1 cellular context compared by ENCODE assay signal in the genomic region with DNA sequence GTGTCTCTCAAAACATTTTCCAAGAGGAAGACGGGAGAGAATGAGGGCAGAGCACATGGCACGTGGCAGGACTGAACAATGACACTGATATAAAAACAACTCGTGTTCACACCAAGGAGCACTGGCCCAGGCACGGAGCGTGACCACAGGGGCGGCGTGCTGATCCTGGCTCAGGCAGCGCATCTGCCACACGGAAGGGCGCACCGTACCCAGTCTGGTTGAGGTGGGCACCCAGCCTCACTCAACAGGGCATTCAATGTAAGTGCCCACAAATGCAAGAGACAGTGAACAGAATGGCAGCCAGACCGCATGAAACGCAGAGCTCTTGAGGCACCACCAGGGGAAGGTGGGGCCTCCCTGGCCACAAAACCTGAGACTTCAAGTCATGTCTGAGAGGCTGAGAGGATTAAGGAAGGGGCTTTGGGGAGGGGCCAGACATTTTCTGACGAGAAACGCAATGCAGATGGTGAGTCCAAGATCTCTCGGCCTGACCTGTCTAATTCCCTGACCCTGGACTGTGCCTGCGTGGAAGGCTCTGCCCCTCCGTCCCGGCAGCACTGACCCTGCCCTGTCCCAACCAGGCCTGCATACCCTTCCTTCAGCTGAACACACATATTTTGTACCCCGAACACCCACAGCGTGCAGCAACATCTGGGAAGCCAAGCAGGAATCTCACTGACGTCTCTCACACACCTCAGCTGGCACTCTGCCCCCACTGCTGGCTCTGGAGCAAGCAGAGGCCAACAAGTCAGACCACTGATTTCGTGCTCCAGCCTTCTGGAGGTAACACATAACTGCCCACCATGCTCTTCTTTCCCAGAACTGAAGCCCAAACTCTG.
TF ChIP-seq lines count a peak whose summit lies in the region.

No MANE protein-coding gene starts in this region.

TF ChIP-seq in GM23338, 12 proteins besides CTCF, POLR2A, EP300 and RAD21 (continued from another document):
- TF ChIP-seq, protein P1, sequence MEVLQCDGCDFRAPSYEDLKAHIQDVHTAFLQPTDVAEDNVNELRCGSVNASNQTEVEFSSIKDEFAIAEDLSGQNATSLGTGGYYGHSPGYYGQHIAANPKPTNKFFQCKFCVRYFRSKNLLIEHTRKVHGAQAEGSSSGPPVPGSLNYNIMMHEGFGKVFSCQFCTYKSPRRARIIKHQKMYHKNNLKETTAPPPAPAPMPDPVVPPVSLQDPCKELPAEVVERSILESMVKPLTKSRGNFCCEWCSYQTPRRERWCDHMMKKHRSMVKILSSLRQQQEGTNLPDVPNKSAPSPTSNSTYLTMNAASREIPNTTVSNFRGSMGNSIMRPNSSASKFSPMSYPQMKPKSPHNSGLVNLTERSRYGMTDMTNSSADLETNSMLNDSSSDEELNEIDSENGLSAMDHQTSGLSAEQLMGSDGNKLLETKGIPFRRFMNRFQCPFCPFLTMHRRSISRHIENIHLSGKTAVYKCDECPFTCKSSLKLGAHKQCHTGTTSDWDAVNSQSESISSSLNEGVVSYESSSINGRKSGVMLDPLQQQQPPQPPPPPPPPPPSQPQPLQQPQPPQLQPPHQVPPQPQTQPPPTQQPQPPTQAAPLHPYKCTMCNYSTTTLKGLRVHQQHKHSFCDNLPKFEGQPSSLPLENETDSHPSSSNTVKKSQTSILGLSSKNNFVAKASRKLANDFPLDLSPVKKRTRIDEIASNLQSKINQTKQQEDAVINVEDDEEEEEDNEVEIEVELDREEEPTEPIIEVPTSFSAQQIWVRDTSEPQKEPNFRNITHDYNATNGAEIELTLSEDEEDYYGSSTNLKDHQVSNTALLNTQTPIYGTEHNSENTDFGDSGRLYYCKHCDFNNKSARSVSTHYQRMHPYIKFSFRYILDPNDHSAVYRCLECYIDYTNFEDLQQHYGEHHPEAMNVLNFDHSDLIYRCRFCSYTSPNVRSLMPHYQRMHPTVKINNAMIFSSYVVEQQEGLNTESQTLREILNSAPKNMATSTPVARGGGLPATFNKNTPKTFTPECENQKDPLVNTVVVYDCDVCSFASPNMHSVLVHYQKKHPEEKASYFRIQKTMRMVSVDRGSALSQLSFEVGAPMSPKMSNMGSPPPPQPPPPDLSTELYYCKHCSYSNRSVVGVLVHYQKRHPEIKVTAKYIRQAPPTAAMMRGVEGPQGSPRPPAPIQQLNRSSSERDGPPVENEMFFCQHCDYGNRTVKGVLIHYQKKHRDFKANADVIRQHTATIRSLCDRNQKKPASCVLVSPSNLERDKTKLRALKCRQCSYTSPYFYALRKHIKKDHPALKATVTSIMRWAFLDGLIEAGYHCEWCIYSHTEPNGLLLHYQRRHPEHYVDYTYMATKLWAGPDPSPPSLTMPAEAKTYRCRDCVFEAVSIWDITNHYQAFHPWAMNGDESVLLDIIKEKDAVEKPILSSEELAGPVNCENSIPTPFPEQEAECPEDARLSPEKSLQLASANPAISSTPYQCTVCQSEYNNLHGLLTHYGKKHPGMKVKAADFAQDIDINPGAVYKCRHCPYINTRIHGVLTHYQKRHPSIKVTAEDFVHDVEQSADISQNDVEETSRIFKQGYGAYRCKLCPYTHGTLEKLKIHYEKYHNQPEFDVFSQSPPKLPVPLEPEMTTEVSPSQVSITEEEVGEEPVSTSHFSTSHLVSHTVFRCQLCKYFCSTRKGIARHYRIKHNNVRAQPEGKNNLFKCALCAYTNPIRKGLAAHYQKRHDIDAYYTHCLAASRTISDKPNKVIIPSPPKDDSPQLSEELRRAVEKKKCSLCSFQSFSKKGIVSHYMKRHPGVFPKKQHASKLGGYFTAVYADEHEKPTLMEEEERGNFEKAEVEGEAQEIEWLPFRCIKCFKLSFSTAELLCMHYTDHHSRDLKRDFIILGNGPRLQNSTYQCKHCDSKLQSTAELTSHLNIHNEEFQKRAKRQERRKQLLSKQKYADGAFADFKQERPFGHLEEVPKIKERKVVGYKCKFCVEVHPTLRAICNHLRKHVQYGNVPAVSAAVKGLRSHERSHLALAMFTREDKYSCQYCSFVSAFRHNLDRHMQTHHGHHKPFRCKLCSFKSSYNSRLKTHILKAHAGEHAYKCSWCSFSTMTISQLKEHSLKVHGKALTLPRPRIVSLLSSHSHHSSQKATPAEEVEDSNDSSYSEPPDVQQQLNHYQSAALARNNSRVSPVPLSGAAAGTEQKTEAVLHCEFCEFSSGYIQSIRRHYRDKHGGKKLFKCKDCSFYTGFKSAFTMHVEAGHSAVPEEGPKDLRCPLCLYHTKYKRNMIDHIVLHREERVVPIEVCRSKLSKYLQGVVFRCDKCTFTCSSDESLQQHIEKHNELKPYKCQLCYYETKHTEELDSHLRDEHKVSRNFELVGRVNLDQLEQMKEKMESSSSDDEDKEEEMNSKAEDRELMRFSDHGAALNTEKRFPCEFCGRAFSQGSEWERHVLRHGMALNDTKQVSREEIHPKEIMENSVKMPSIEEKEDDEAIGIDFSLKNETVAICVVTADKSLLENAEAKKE (CRISPR knock-in tag; IDR thresholded peaks at IDR 0.05) = no peak
- TF ChIP-seq, protein P2, sequence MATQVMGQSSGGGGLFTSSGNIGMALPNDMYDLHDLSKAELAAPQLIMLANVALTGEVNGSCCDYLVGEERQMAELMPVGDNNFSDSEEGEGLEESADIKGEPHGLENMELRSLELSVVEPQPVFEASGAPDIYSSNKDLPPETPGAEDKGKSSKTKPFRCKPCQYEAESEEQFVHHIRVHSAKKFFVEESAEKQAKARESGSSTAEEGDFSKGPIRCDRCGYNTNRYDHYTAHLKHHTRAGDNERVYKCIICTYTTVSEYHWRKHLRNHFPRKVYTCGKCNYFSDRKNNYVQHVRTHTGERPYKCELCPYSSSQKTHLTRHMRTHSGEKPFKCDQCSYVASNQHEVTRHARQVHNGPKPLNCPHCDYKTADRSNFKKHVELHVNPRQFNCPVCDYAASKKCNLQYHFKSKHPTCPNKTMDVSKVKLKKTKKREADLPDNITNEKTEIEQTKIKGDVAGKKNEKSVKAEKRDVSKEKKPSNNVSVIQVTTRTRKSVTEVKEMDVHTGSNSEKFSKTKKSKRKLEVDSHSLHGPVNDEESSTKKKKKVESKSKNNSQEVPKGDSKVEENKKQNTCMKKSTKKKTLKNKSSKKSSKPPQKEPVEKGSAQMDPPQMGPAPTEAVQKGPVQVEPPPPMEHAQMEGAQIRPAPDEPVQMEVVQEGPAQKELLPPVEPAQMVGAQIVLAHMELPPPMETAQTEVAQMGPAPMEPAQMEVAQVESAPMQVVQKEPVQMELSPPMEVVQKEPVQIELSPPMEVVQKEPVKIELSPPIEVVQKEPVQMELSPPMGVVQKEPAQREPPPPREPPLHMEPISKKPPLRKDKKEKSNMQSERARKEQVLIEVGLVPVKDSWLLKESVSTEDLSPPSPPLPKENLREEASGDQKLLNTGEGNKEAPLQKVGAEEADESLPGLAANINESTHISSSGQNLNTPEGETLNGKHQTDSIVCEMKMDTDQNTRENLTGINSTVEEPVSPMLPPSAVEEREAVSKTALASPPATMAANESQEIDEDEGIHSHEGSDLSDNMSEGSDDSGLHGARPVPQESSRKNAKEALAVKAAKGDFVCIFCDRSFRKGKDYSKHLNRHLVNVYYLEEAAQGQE (IDR thresholded peaks at IDR 0.05; ENCODE audit: unreplicated experiment) = no peak
- TF ChIP-seq, protein P3, sequence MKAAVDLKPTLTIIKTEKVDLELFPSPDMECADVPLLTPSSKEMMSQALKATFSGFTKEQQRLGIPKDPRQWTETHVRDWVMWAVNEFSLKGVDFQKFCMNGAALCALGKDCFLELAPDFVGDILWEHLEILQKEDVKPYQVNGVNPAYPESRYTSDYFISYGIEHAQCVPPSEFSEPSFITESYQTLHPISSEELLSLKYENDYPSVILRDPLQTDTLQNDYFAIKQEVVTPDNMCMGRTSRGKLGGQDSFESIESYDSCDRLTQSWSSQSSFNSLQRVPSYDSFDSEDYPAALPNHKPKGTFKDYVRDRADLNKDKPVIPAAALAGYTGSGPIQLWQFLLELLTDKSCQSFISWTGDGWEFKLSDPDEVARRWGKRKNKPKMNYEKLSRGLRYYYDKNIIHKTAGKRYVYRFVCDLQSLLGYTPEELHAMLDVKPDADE (IDR thresholded peaks at IDR 0.05) = no peak
- no peak for TF ChIP-seq POLR2AphosphoS5 (IDR thresholded peaks at IDR 0.05; ENCODE audit: low read depth)
- no peak for TF ChIP-seq JUNB (IDR thresholded peaks at IDR 0.05; ENCODE audit: unreplicated experiment)
- TF ChIP-seq EZH2phosphoT487 (IDR thresholded peaks at IDR 0.05; ENCODE audit: unreplicated experiment) = no peak
- TF ChIP-seq NANOG (IDR thresholded peaks at IDR 0.05; ENCODE audit: borderline replicate concordance) = no peak
- TF ChIP-seq ZNF114 (CRISPR knock-in tag; IDR thresholded peaks at IDR 0.05) = no peak
